27 cellular contexts compared by ENCODE assay signal in genomic region chr5:103476776-103477175, GRCh38.
"Had no signal": no experiment of that assay in that cellular context is flagged by ENCODE, and none has a peak within 500 bp of the region (broad histone marks: within the 10 kb centered on the region; RNA-seq: fewer than 3 reads in every experiment).

No MANE protein-coding gene starts in this region.

- H3K36me3 ChIP-seq: colonic mucosa, heart right ventricle, left ventricle myocardium inferior, uterus had no signal

- H3K4me1 ChIP-seq: colonic mucosa, heart right ventricle, left ventricle myocardium inferior, uterus had no signal

- H3K36me3 Mint-ChIP-seq: activated CD8-positive, alpha-beta memory T cell treated with anti-CD3 and anti-CD28 coated beads, Interleukin-2, amount 10 ng/mL, durations not matched to agents 7 days and 5 days; activated naive CD8-positive, alpha-beta T cell; naive B cell; type B pancreatic cell had no signal

- H3K9me3 Mint-ChIP-seq: effector memory CD8-positive, alpha-beta T cell; naive B cell; nephron progenitor cell; T-helper 2 cell treated with Interferon-gamma antibody and Interleukin-4, amounts not matched to agents 5 μg/mL and 100 μg/mL, for 36 hours had no signal

- H3K4me3 Mint-ChIP-seq: activated CD4-positive, alpha-beta T cell treated with anti-CD3 and anti-CD28 coated beads for 36 hours; activated CD8-positive, alpha-beta memory T cell treated with anti-CD3 and anti-CD28 coated beads, Interleukin-2, amount 10 ng/mL, durations not matched to agents 7 days and 5 days; activated CD8-positive, alpha-beta T cell treated with anti-CD3 and anti-CD28 coated beads, Interleukin-2, amount 10 ng/mL, durations not matched to agents 7 days and 5 days; activated naive CD8-positive, alpha-beta T cell; effector memory CD8-positive, alpha-beta T cell; naive B cell; nephron progenitor cell; T-helper 2 cell treated with Interferon-gamma antibody and Interleukin-4, amounts not matched to agents 5 μg/mL and 100 μg/mL, for 36 hours; type B pancreatic cell had no signal

- ATAC-seq: activated CD4-positive, alpha-beta T cell treated with anti-CD3 and anti-CD28 coated beads for 36 hours; activated CD8-positive, alpha-beta memory T cell treated with anti-CD3 and anti-CD28 coated beads, Interleukin-2, amount 10 ng/mL, durations not matched to agents 7 days and 5 days; activated CD8-positive, alpha-beta T cell treated with anti-CD3 and anti-CD28 coated beads, Interleukin-2, amount 10 ng/mL, durations not matched to agents 7 days and 5 days; body of pancreas; effector memory CD8-positive, alpha-beta T cell; heart right ventricle; right cardiac atrium had no signal

- DNase-seq: activated CD4-positive, alpha-beta T cell treated with anti-CD3 and anti-CD28 coated beads for 36 hours; activated CD4-positive, CD25-positive, alpha-beta regulatory T cell; activated CD8-positive, alpha-beta memory T cell treated with anti-CD3 and anti-CD28 coated beads, Interleukin-2, amount 10 ng/mL, durations not matched to agents 7 days and 5 days; activated CD8-positive, alpha-beta T cell treated with anti-CD3 and anti-CD28 coated beads, Interleukin-2, amount 10 ng/mL, durations not matched to agents 7 days and 5 days; activated naive CD4-positive, alpha-beta T cell; activated T-cell treated with anti-CD3 and anti-CD28 coated beads, Interleukin-2, amount 50 U/mL, for 48 hours; anterior cingulate cortex; body of pancreas; colonic mucosa; effector memory CD8-positive, alpha-beta T cell; heart right ventricle; kidney glomerular epithelial cell; left ventricle myocardium inferior; naive B cell; nephron progenitor cell; occipital lobe; posterior cingulate gyrus; right cardiac atrium; stimulated activated CD4-positive, alpha-beta T cell treated with anti-CD3 and anti-CD28 coated beads, Interleukin-15, amount 100 ng/mL, for 24 hours; stimulated activated CD4-positive, alpha-beta T cell treated with anti-CD3 and anti-CD28 coated beads, Interleukin-2, amount 100 ng/mL, for 24 hours; stimulated activated naive CD4-positive, alpha-beta T cell treated with Interleukin-2 at 50 U/mL for 16 hours; T-helper 1 cell; uterus had no signal

- H3K4me1 Mint-ChIP-seq: activated CD4-positive, alpha-beta T cell treated with anti-CD3 and anti-CD28 coated beads for 36 hours; activated CD8-positive, alpha-beta memory T cell treated with anti-CD3 and anti-CD28 coated beads, Interleukin-2, amount 10 ng/mL, durations not matched to agents 7 days and 5 days; naive B cell; nephron progenitor cell had no signal

- H3K27ac ChIP-seq: body of pancreas, colonic mucosa, heart right ventricle, left ventricle myocardium inferior, uterus had no signal

- H3K27me3 ChIP-seq: body of pancreas, colonic mucosa, heart right ventricle, uterus had no signal

- H3K9me3 ChIP-seq: body of pancreas, colonic mucosa, heart right ventricle, left ventricle myocardium inferior, uterus had no signal

- H3K4me3 ChIP-seq: body of pancreas, colonic mucosa, heart right ventricle, left ventricle myocardium inferior, lung, uterus had no signal

- H3K27me3 Mint-ChIP-seq: activated naive CD8-positive, alpha-beta T cell had no signal

- H3K27ac Mint-ChIP-seq: activated CD4-positive, alpha-beta T cell treated with anti-CD3 and anti-CD28 coated beads for 36 hours; activated CD8-positive, alpha-beta memory T cell treated with anti-CD3 and anti-CD28 coated beads, Interleukin-2, amount 10 ng/mL, durations not matched to agents 7 days and 5 days; activated CD8-positive, alpha-beta T cell treated with anti-CD3 and anti-CD28 coated beads, Interleukin-2, amount 10 ng/mL, durations not matched to agents 7 days and 5 days; activated naive CD8-positive, alpha-beta T cell; effector memory CD8-positive, alpha-beta T cell; naive B cell; nephron progenitor cell; T-helper 2 cell treated with Interferon-gamma antibody and Interleukin-4, amounts not matched to agents 5 μg/mL and 100 μg/mL, for 36 hours; type B pancreatic cell had no signal
